Comparison of ENCODE assay signal across 1 cellular context in genomic region chr2:207749873-207750272, GRCh38.
TF ChIP-seq lines count a peak whose summit lies in the region.

No MANE protein-coding gene starts in this region.

TF ChIP-seq in GM23338, 12 proteins besides CTCF, POLR2A, EP300 and RAD21 (continued from another document):
- TF ChIP-seq ZNF462 (CRISPR knock-in tag; IDR thresholded peaks at IDR 0.05) (no peak), CREB1 (CRISPR knock-in tag; IDR thresholded peaks at IDR 0.05; ENCODE audit: low read depth) (no peak), ZNF114 (CRISPR knock-in tag; IDR thresholded peaks at IDR 0.05) (no peak), STAT1 (IDR thresholded peaks at IDR 0.05; ENCODE audit: unreplicated experiment) (no peak), EZH2 (IDR thresholded peaks at IDR 0.05; ENCODE audit: low read depth, unreplicated experiment) (no peak), JUNB (IDR thresholded peaks at IDR 0.05; ENCODE audit: unreplicated experiment) (no peak), REST (IDR thresholded peaks at IDR 0.05; ENCODE audit: unreplicated experiment) (no peak), EZH2phosphoT487 (IDR thresholded peaks at IDR 0.05; ENCODE audit: unreplicated experiment) (no peak), ETS1 (IDR thresholded peaks at IDR 0.05) (no peak), POLR2AphosphoS5 (IDR thresholded peaks at IDR 0.05; ENCODE audit: low read depth) (no peak), NANOG (IDR thresholded peaks at IDR 0.05; ENCODE audit: borderline replicate concordance) (no peak)
